In the genomic region with DNA sequence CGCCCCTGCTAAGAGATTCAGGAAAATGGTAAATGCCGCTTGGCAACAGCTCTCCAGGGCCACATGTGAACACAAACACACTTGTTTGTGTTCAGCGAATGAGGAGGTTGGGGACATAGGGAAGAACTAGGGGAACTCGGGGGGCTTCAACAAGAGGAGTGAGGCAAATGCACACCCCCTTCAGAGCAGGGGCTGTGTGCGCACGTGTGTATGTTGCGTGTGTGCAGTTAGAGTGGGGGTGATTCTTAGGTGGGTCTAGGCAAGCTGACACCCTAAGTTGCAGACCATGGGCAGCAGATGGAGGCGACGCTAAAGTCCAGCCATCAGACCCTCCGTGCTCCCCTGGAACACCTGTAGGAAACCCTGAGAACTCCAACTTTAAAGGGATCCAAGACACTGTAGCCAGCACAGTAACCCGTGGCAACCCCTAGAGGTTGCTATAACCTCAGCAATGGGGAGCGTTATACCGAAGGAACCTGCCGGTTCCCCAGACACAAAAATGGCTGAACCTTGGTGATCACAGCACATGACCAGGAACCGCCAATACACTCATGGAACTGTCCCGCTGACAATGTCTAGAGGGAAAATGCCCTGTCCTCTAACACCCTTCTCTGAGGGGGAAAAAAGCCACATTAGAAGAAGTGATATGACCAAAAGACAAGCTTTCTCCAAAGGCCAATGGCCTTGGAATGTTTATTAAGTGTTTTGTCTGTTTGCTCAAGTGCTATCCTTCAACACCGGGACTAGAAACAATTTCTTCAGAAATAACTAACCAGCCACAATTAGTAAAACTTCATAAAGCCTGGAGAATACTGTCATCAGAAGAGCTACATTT, we compare ENCODE assay signal across 8 cellular contexts.
DNase-seq lines count a peak whose midpoint lies in the region; ATAC-seq and TF ChIP-seq lines count a peak whose summit lies in the region.

No MANE protein-coding gene starts in this region.

- TF ChIP-seq POLR2A in heart left ventricle (IDR thresholded peaks at IDR 0.05), result no peak

- H3K4me3 ChIP-seq in AG10803 (ENCODE audit: low read length) (no peak overlapping the region), heart left ventricle (no peak overlapping the region), trophoblast cell (ENCODE audit: low read depth, low read length) (no peak overlapping the region)

- no peak overlapping the region for H2BK12ac ChIP-seq in trophoblast cell (ENCODE audit: low read length)

- no peak overlapping the region for H4K12ac ChIP-seq in trophoblast cell (ENCODE audit: low read depth, low read length)

- H3K9ac ChIP-seq in trophoblast cell (ENCODE audit: low read length), result no peak overlapping the region

- no peak overlapping the region for H2AFZ ChIP-seq in trophoblast cell (ENCODE audit: insufficient read depth, low read length, poor library complexity)

- H3K18ac ChIP-seq in trophoblast cell (ENCODE audit: low read length), result no peak overlapping the region

- H3K27ac Mint-ChIP-seq in activated B cell treated with CpG ODN at 0.5 μM for 24 hours, result no peak overlapping the region

- intact Hi-C loops in activated B cell treated with CpG ODN at 0.5 μM for 24 hours (cut with micrococcal nuclease) (loop anchor here (1.0 to 2.0 kb wide), 2 partner anchors 329 to 989 kb away; no protein-coding TSS in a partner anchor), heart left ventricle (cut with DNase I) (loop anchor here (2.0 to 10.0 kb wide), 9 partner anchors 179 to 791 kb away; no protein-coding TSS in a partner anchor)

- no peak overlapping the region for H3K4me3 Mint-ChIP-seq in activated B cell treated with CpG ODN at 0.5 μM for 24 hours

- no peaks in the 10 kb centered on the region for H3K79me1 ChIP-seq in trophoblast cell (ENCODE audit: low read length)

- CTCF ChIA-PET in activated B cell treated with CpG ODN at 0.5 μM for 24 hours (lab: Charles Lee), result interaction anchor here (1.0 to 1.3 kb wide), 2 partner anchors 327 to 329 kb away, joined by 3 to 4 read pairs; no protein-coding TSS in a partner anchor

- POLR2A ChIA-PET in activated B cell treated with CpG ODN at 0.5 μM for 24 hours (lab: Charles Lee), result interaction anchor here (0.5 kb wide), 1 partner anchor 918 kb away, joined by 4 read pairs; no protein-coding TSS in a partner anchor

- no peak overlapping the region for H2BK120ac ChIP-seq in trophoblast cell (ENCODE audit: insufficient read depth, low read length, poor library complexity)

- H3K27ac ChIP-seq in heart left ventricle (no peak overlapping the region), trophoblast cell (ENCODE audit: low read depth, low read length) (no peak overlapping the region)

- H3K27me3 ChIP-seq in heart left ventricle (no peaks in the 10 kb centered on the region), trophoblast cell (ENCODE audit: insufficient read depth, low read length) (no peaks in the 10 kb centered on the region)

- peak; percentile 47 for DNase-seq in AG10803 (ENCODE audit: low read depth)
- peak; percentile 55 for DNase-seq in LoVo (ENCODE audit: low spot score)
- DNase-seq in activated B cell treated with CpG ODN at 0.5 μM for 24 hours, result no peak
- peak in 4 of 5 donors; percentile 32 to 46 (median 39) for DNase-seq in heart left ventricle
- DNase-seq in trophoblast cell, result peak; percentile 65 to 83
- DNase-seq in activated CD8-positive, alpha-beta memory T cell treated with anti-CD3 and anti-CD28 coated beads, Interleukin-2, amount 50 U/mL, for 48 hours, result no peak

- H3K4me1 ChIP-seq in heart left ventricle (no peaks in the 10 kb centered on the region), trophoblast cell (ENCODE audit: control insufficient read depth in 1 of 2, insufficient read depth in 2 of 2, low read length in 2 of 2) (no peaks in the 10 kb centered on the region)

- H3K14ac ChIP-seq in trophoblast cell (ENCODE audit: low read length), result no peak overlapping the region

- no peak overlapping the region for H4K91ac ChIP-seq in trophoblast cell (ENCODE audit: low read depth, low read length)

- no peak overlapping the region for H2AK5ac ChIP-seq in trophoblast cell (ENCODE audit: low read length)

- peak; percentile 68 for TF ChIP-seq CTCF in AG10803 (conservative IDR thresholded peaks at IDR 0.05; ENCODE audit: low read length)
- no peak for TF ChIP-seq CTCF in activated B cell treated with CpG ODN at 0.5 μM for 24 hours (IDR thresholded peaks at IDR 0.05)
- TF ChIP-seq CTCF in heart left ventricle (IDR thresholded peaks at IDR 0.05), result peak; percentile 62 to 86 (median 79)

- H3K36me3 ChIP-seq in heart left ventricle, result no peaks in the 10 kb centered on the region
- no peaks in the 10 kb centered on the region for H3K36me3 ChIP-seq in trophoblast cell (ENCODE audit: control insufficient read depth in 1 of 2, insufficient read depth in 2 of 2, low read length in 2 of 2)

- H3K4ac ChIP-seq in trophoblast cell (ENCODE audit: low read depth, low read length), result no peak overlapping the region

- no peak overlapping the region for H4K8ac ChIP-seq in trophoblast cell (ENCODE audit: low read depth, low read length)

- no peak overlapping the region for H2BK5ac ChIP-seq in trophoblast cell (ENCODE audit: low read depth, low read length, poor library complexity)

- H3K36me3 Mint-ChIP-seq in activated B cell treated with CpG ODN at 0.5 μM for 24 hours (ENCODE audit: low read depth), result peaks cover 11% of the 10 kb centered on the region

- no peak overlapping the region for H3K4me2 ChIP-seq in trophoblast cell (ENCODE audit: low read length)

- no peaks in the 10 kb centered on the region for H3K79me2 ChIP-seq in trophoblast cell (ENCODE audit: control insufficient read depth, insufficient read depth, low read length, poor library complexity)

- peak; percentile 60 for ATAC-seq in GM19023 (IDR thresholded peaks at IDR 0.05; ENCODE audit: unreplicated experiment)
- peak; percentile 76 for ATAC-seq in activated B cell treated with CpG ODN at 0.5 μM for 24 hours (ENCODE audit: low read depth)
- peak; percentile 80 to 98 (median 93) for ATAC-seq in heart left ventricle
- no peak for ATAC-seq in GM19463 (IDR thresholded peaks at IDR 0.05; ENCODE audit: unreplicated experiment)

- H3K23ac ChIP-seq in trophoblast cell (ENCODE audit: low read length), result no peak overlapping the region

- no peaks in the 10 kb centered on the region for H3K4me1 Mint-ChIP-seq in activated B cell treated with CpG ODN at 0.5 μM for 24 hours

- no peaks in the 10 kb centered on the region for H3K27me3 Mint-ChIP-seq in activated B cell treated with CpG ODN at 0.5 μM for 24 hours

- WGBS in heart left ventricle, 4 donors, result 51 to 55% (median 52%) methylated on average over 17 of the region's 17 CpGs
- WGBS in trophoblast cell (ENCODE audit: extremely low coverage, insufficient coverage, insufficient read length), result no CpG with 5 or more reads among the region's 17 CpGs

- H3K9me3 Mint-ChIP-seq in activated B cell treated with CpG ODN at 0.5 μM for 24 hours, result peaks cover 24% of the 10 kb centered on the region

- peaks cover 0 to 3% (median 0%) of the 10 kb centered on the region in 12 donors for H3K9me3 ChIP-seq in heart left ventricle
- H3K9me3 ChIP-seq in trophoblast cell (ENCODE audit: insufficient read depth, low read depth, low read length), result peaks cover 5% of the 10 kb centered on the region

Comparison
In these comparisons a context has a peak if more than half of its experiments do, and no peak if none do; other contexts are left out.
1. DNase-seq: peak in AG10803 (single experiment), LoVo (single experiment), heart left ventricle (4 of 5) and trophoblast cell (2 of 2); none in activated B cell treated with CpG ODN at 0.5 μM for 24 hours (single experiment) and activated CD8-positive, alpha-beta memory T cell treated with anti-CD3 and anti-CD28 coated beads, Interleukin-2, amount 50 U/mL, for 48 hours (single experiment).